In genomic region chr16:1958715-1959268, GRCh38 we compare ENCODE assay signal across 8 cellular contexts. TPM values are rescaled to one million over a fixed set of nuclear protein-coding genes. Genes with fewer than 3 reads are reported as not detected.
DNase-seq lines count a peak whose midpoint lies in the region; ATAC-seq and TF ChIP-seq lines count a peak whose summit lies in the region.

No MANE protein-coding gene starts in this region.

- no peak for TF ChIP-seq POLR2A in suprapubic skin (IDR thresholded peaks at IDR 0.05)

- H3K36me3 ChIP-seq in iPS-20b (ENCODE audit: insufficient read depth, low read depth, low read length) (peaks cover 28% of the 10 kb centered on the region), suprapubic skin (peaks cover 23% of the 10 kb centered on the region)

- 20% methylated on average over 12 of the region's 14 CpGs for WGBS in suprapubic skin

- H3K27me3 Mint-ChIP-seq in T-helper 1 cell treated with Interleukin-12 subunit alpha and Interleukin-12 subunit beta and Interleukin-4 antibody, amounts not matched to agents 30 μg/mL and 1 μg/mL, for 36 hours (ENCODE audit: low read depth) = no peaks in the 10 kb centered on the region

- H3K27me3 ChIP-seq in iPS-20b (ENCODE audit: insufficient read depth, low read length) (peaks cover 5% of the 10 kb centered on the region; the same call in 1 of the 2 replicates), suprapubic skin (no peaks in the 10 kb centered on the region)

- peak overlapping the region; percentile 97 for H3K4me3 Mint-ChIP-seq in T-helper 1 cell treated with Interleukin-12 subunit alpha and Interleukin-12 subunit beta and Interleukin-4 antibody, amounts not matched to agents 30 μg/mL and 1 μg/mL, for 36 hours

- no peak overlapping the region for H3K9ac ChIP-seq in iPS-20b (ENCODE audit: low read depth, low read length)

- H3K9me3 Mint-ChIP-seq in T-helper 1 cell treated with Interleukin-12 subunit alpha and Interleukin-12 subunit beta and Interleukin-4 antibody, amounts not matched to agents 30 μg/mL and 1 μg/mL, for 36 hours = no peaks in the 10 kb centered on the region
- H3K9me3 Mint-ChIP-seq in activated naive CD4-positive, alpha-beta T cell treated with anti-CD3 and anti-CD28 coated beads, Interleukin-2, amount 50 U/mL, for 72 hours = no peaks in the 10 kb centered on the region

- peaks cover 30% of the 10 kb centered on the region for H3K4me1 Mint-ChIP-seq in T-helper 1 cell treated with Interleukin-12 subunit alpha and Interleukin-12 subunit beta and Interleukin-4 antibody, amounts not matched to agents 30 μg/mL and 1 μg/mL, for 36 hours (ENCODE audit: low read depth)

- peaks cover 8% of the 10 kb centered on the region; the same call in 1 of the 2 replicates for H3K4me1 ChIP-seq in iPS-20b (ENCODE audit: insufficient read depth, low read length)
- peaks cover 37% of the 10 kb centered on the region for H3K4me1 ChIP-seq in suprapubic skin

- no peak overlapping the region for H3K27ac ChIP-seq in iPS-20b (ENCODE audit: low read length)
- H3K27ac ChIP-seq in suprapubic skin = no peak overlapping the region

- peak overlapping the region; percentile 87; the same call in 1 of the 2 replicates for H3K4me3 ChIP-seq in iPS-20b (ENCODE audit: low read length)
- peak overlapping the region; percentile 70 for H3K4me3 ChIP-seq in suprapubic skin

- no peak for TF ChIP-seq EP300 in suprapubic skin (IDR thresholded peaks at IDR 0.05)

- DNase-seq in T-helper 1 cell (no peak), suprapubic skin (ENCODE audit: low spot score in 2 of 2) (peak in 1 of 2 donors; percentile 74), SK-N-DZ (ENCODE audit: low spot score) (no peak)
- DNase-seq in activated naive CD4-positive, alpha-beta T cell treated with anti-CD3 and anti-CD28 coated beads, Interleukin-2, amount 50 U/mL, for 72 hours (ENCODE audit: low spot score in 2 of 2) = no peak

- peaks cover 28% of the 10 kb centered on the region for H3K36me3 Mint-ChIP-seq in T-helper 1 cell treated with Interleukin-12 subunit alpha and Interleukin-12 subunit beta and Interleukin-4 antibody, amounts not matched to agents 30 μg/mL and 1 μg/mL, for 36 hours (ENCODE audit: low read depth)
- H3K36me3 Mint-ChIP-seq in activated naive CD4-positive, alpha-beta T cell treated with anti-CD3 and anti-CD28 coated beads, Interleukin-2, amount 50 U/mL, for 72 hours = peaks cover 25 to 38% of the 10 kb centered on the region in 2 donors

- no peak for TF ChIP-seq CTCF in suprapubic skin (IDR thresholded peaks at IDR 0.05)

- peak overlapping the region; percentile 47 for H3K27ac Mint-ChIP-seq in T-helper 1 cell treated with Interleukin-12 subunit alpha and Interleukin-12 subunit beta and Interleukin-4 antibody, amounts not matched to agents 30 μg/mL and 1 μg/mL, for 36 hours
- peak overlapping the region in 1 of 2 donors; percentile 94 for H3K27ac Mint-ChIP-seq in activated naive CD4-positive, alpha-beta T cell treated with anti-CD3 and anti-CD28 coated beads, Interleukin-2, amount 50 U/mL, for 72 hours

- H3K9me3 ChIP-seq in iPS-20b (ENCODE audit: insufficient read depth, low read depth, low read length) (no peaks in the 10 kb centered on the region), suprapubic skin (no peaks in the 10 kb centered on the region)

- ATAC-seq in activated naive CD4-positive, alpha-beta T cell treated with anti-CD3 and anti-CD28 coated beads, Interleukin-2, amount 50 U/mL, for 72 hours = peak; percentile 3 to 18
- no peak for ATAC-seq in HG02623 (IDR thresholded peaks at IDR 0.05; ENCODE audit: unreplicated experiment)
- no peak for ATAC-seq in HG03342 (IDR thresholded peaks at IDR 0.05; ENCODE audit: unreplicated experiment)

RNA-seq across cellular contexts. Expression of gene NDUFB10, which starts 0.5 kb away (rescaled TPM):
- total RNA-seq in activated naive CD4-positive, alpha-beta T cell treated with anti-CD3 and anti-CD28 coated beads, Interleukin-2, amount 50 U/mL, for 72 hours = 10 to 100 TPM; 63.4 to 98.8 TPM
- total RNA-seq in suprapubic skin = 100 to 1,000 TPM; 157 to 196 (median 174) TPM
- polyA plus RNA-seq in SK-N-DZ (2014; cell fraction: cytosol; rRNA removed) = 159 and 196 TPM in 2 replicates
- polyA plus RNA-seq in SK-N-DZ (2014; cell fraction: nucleus; rRNA removed) = 94.8 and 169 TPM in 2 replicates

RNA-seq across cellular contexts. Expression of gene RPL3L, which starts 4.3 kb away (rescaled TPM):
- not detected for total RNA-seq in activated naive CD4-positive, alpha-beta T cell treated with anti-CD3 and anti-CD28 coated beads, Interleukin-2, amount 50 U/mL, for 72 hours
- total RNA-seq in suprapubic skin = under 1 TPM in 3 of 4 donors, not detected in 1; 0.29 to 0.60 (median 0.42) TPM
- polyA plus RNA-seq in SK-N-DZ (2014; cell fraction: cytosol; rRNA removed) = not detected in 2 replicates
- not detected in 2 replicates for polyA plus RNA-seq in SK-N-DZ (2014; cell fraction: nucleus; rRNA removed)

RNA-seq across cellular contexts. Expression of gene RPS2, which starts 5.8 kb away (rescaled TPM):
- 1,000 to 10,000 TPM; 5,211 to 5,668 TPM for total RNA-seq in activated naive CD4-positive, alpha-beta T cell treated with anti-CD3 and anti-CD28 coated beads, Interleukin-2, amount 50 U/mL, for 72 hours
- 1,000 to 10,000 TPM; 3,268 to 4,213 (median 3,625) TPM for total RNA-seq in suprapubic skin
- 3,207 and 4,472 TPM in 2 replicates for polyA plus RNA-seq in SK-N-DZ (2014; cell fraction: cytosol; rRNA removed)
- 3,109 and 3,119 TPM in 2 replicates for polyA plus RNA-seq in SK-N-DZ (2014; cell fraction: nucleus; rRNA removed)

RNA-seq across cellular contexts. Expression of gene RNF151, which starts 7.9 kb away (rescaled TPM):
- total RNA-seq in activated naive CD4-positive, alpha-beta T cell treated with anti-CD3 and anti-CD28 coated beads, Interleukin-2, amount 50 U/mL, for 72 hours = under 1 TPM in 1 of 2 donors, not detected in 1; 0.41 TPM
- not detected for total RNA-seq in suprapubic skin
- polyA plus RNA-seq in SK-N-DZ (2014; cell fraction: cytosol; rRNA removed) = not detected in 2 replicates
- not detected in 2 replicates for polyA plus RNA-seq in SK-N-DZ (2014; cell fraction: nucleus; rRNA removed)

RNA-seq across cellular contexts. Expression of gene TBL3, which starts 13.1 kb away (rescaled TPM):
- 10 to 100 TPM; 18.8 to 37.2 TPM for total RNA-seq in activated naive CD4-positive, alpha-beta T cell treated with anti-CD3 and anti-CD28 coated beads, Interleukin-2, amount 50 U/mL, for 72 hours
- 10 to 100 TPM; 49.2 to 73.5 (median 57.2) TPM for total RNA-seq in suprapubic skin
- 88.7 and 137 TPM in 2 replicates for polyA plus RNA-seq in SK-N-DZ (2014; cell fraction: cytosol; rRNA removed)
- polyA plus RNA-seq in SK-N-DZ (2014; cell fraction: nucleus; rRNA removed) = 187 and 198 TPM in 2 replicates

Comparison
In these comparisons a context has a peak if more than half of its experiments do, and no peak if none do; other contexts are left out.
1. ATAC-seq: peak in activated naive CD4-positive, alpha-beta T cell treated with anti-CD3 and anti-CD28 coated beads, Interleukin-2, amount 50 U/mL, for 72 hours (2 of 2); none in HG02623 (single experiment) and HG03342 (single experiment).